8 cellular contexts compared by ENCODE assay signal in genomic region chr19:17996826-17997316, GRCh38. TPM values are rescaled to one million over a fixed set of nuclear protein-coding genes. Genes with fewer than 3 reads are reported as not detected.
DNase-seq lines count a peak whose midpoint lies in the region; ATAC-seq and TF ChIP-seq lines count a peak whose summit lies in the region.

No MANE protein-coding gene starts in this region.

- H3K27ac Mint-ChIP-seq in naive thymus-derived CD8-positive, alpha-beta T cell = peak overlapping the region in 9 of 10 donors; percentile 1 to 86 (median 44)
- no peak overlapping the region for H3K27ac Mint-ChIP-seq in stimulated activated naive B cell treated with anti-CD40 and anti-IgM and Interleukin-4, amounts not matched to agents 10 μg/mL and 1 μg/mL and 100 μg/mL, for 72 hours

- peaks cover 9 to 24% (median 22%) of the 10 kb centered on the region in 4 donors for H3K4me1 Mint-ChIP-seq in naive thymus-derived CD8-positive, alpha-beta T cell
- peaks cover 16 to 40% of the 10 kb centered on the region in 2 donors for H3K4me1 Mint-ChIP-seq in stimulated activated naive B cell treated with anti-CD40 and anti-IgM and Interleukin-4, amounts not matched to agents 10 μg/mL and 1 μg/mL and 100 μg/mL, for 72 hours

- H3K9me3 Mint-ChIP-seq in naive thymus-derived CD8-positive, alpha-beta T cell = no peaks in the 10 kb centered on the region
- H3K9me3 Mint-ChIP-seq in stimulated activated naive B cell treated with anti-CD40 and anti-IgM and Interleukin-4, amounts not matched to agents 10 μg/mL and 1 μg/mL and 100 μg/mL, for 72 hours = no peaks in the 10 kb centered on the region

- H3K4me3 Mint-ChIP-seq in naive thymus-derived CD8-positive, alpha-beta T cell = no peak overlapping the region
- peak overlapping the region in 1 of 2 donors; percentile 33 for H3K4me3 Mint-ChIP-seq in stimulated activated naive B cell treated with anti-CD40 and anti-IgM and Interleukin-4, amounts not matched to agents 10 μg/mL and 1 μg/mL and 100 μg/mL, for 72 hours

- H3K36me3 Mint-ChIP-seq in naive thymus-derived CD8-positive, alpha-beta T cell = no peaks in the 10 kb centered on the region
- peaks cover 0 to 4% of the 10 kb centered on the region in 2 donors for H3K36me3 Mint-ChIP-seq in stimulated activated naive B cell treated with anti-CD40 and anti-IgM and Interleukin-4, amounts not matched to agents 10 μg/mL and 1 μg/mL and 100 μg/mL, for 72 hours

- DNase-seq in ELR (ENCODE audit: low read depth) = peak; percentile 79
- DNase-seq in HUDEP-2 (lab: John Stamatoyannopoulos, UW; ENCODE audit: unreplicated experiment in 76 of 76) = peak in 74 of 76 experiments; percentile 26 to 95 (median 85)
- peak; percentile 54 for DNase-seq in OCI-M2 (lab: John Stamatoyannopoulos, UW; ENCODE audit: unreplicated experiment)
- DNase-seq in activated T-cell treated with anti-CD3 and anti-CD28 coated beads for 4 hours = peak; percentile 84
- peak; percentile 83 to 93 for DNase-seq in erythroblast (lab: John Stamatoyannopoulos, UW)
- peak; percentile 71 to 93 (median 82) for DNase-seq in naive thymus-derived CD8-positive, alpha-beta T cell
- peak; percentile 83 for DNase-seq in stimulated activated naive B cell treated with anti-CD40 and anti-IgM and Interleukin-4, amounts not matched to agents 10 μg/mL and 1 μg/mL and 100 μg/mL, for 72 hours

- TF ChIP-seq POLR2A in erythroblast (IDR thresholded peaks at IDR 0.05; ENCODE audit: low read length) = no peak

- no peaks in the 10 kb centered on the region for H3K27me3 Mint-ChIP-seq in naive thymus-derived CD8-positive, alpha-beta T cell
- H3K27me3 Mint-ChIP-seq in stimulated activated naive B cell treated with anti-CD40 and anti-IgM and Interleukin-4, amounts not matched to agents 10 μg/mL and 1 μg/mL and 100 μg/mL, for 72 hours = no peaks in the 10 kb centered on the region

- peak; percentile 10 to 20 for ATAC-seq in naive thymus-derived CD8-positive, alpha-beta T cell
- ATAC-seq in stimulated activated naive B cell treated with anti-CD40 and anti-IgM and Interleukin-4, amounts not matched to agents 10 μg/mL and 1 μg/mL and 100 μg/mL, for 72 hours (replicated peaks) = peak; percentile 57 to 58
- ATAC-seq in GM19467 (IDR thresholded peaks at IDR 0.05; ENCODE audit: unreplicated experiment) = no peak

- POLR2A ChIA-PET in naive thymus-derived CD8-positive, alpha-beta T cell (lab: Charles Lee) = interaction anchor here (1.0 to 4.4 kb wide), 5 partner anchors 45 to 138 kb away, joined by 4 to 37 read pairs (median 8); partner anchors contain the start of genes CCDC124 and RPL18A

RNA-seq across cellular contexts. Expression of gene ARRDC2, which starts 11.1 kb away (rescaled TPM):
- 100 to 1,000 TPM; 164 to 177 TPM for total RNA-seq in naive thymus-derived CD8-positive, alpha-beta T cell
- 10 to 100 TPM; 29.5 to 56.4 (median 36.1) TPM for polyA plus RNA-seq in naive thymus-derived CD8-positive, alpha-beta T cell

RNA-seq across cellular contexts. Expression of gene KCNN1, which starts 30.0 kb away (rescaled TPM):
- total RNA-seq in naive thymus-derived CD8-positive, alpha-beta T cell = not detected
- polyA plus RNA-seq in naive thymus-derived CD8-positive, alpha-beta T cell = not detected
